11 cellular contexts compared by ENCODE assay signal in the genomic region with DNA sequence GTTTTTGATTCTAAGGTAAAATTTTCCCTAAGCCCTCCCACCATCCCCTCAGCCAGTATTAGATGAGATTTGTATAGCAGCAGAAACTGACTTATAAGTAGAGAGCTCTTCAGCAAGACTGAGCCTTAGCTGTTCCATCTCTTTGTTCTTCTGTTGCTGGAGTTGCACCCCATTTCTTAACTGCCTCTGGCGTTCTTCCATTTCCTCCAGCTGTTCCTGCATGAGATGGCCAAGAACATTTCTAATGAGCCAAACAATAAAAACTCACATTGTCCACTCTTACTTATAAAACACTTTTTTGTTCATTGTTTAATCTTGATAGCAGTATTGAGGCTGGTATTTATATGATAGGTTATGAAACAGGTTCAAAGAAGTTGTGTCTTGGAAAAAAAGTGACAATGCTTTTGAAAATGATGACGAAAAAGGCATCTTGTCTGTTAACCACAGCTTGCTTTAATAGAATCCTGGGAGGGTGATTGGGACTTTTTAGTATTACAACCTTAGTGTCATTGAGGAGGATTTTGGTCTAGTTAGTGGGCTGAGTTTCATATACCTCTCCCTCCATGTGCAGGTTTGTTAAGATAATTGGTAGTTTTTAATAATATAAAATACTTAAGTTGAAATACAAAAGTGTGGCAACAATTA. TPM values are rescaled to one million over a fixed set of nuclear protein-coding genes. Genes with fewer than 3 reads are reported as not detected.
DNase-seq lines count a peak whose midpoint lies in the region; ATAC-seq and TF ChIP-seq lines count a peak whose summit lies in the region.
"Had no signal": no experiment of that assay in that cellular context is flagged by ENCODE, and none has a peak within 500 bp of the region (broad histone marks: within the 10 kb centered on the region; RNA-seq: fewer than 3 reads in every experiment).

No MANE protein-coding gene starts in this region.

- H3K4me1 ChIP-seq in upper lobe of right lung = peaks cover 29% of the 10 kb centered on the region
- H3K4me1 ChIP-seq: BE2C had no signal

- intact Hi-C loops in upper lobe of right lung (cut with DNase I) = no loop called here

- peaks cover 87% of the 10 kb centered on the region for H3K36me3 Mint-ChIP-seq in activated T-cell treated with anti-CD3 and anti-CD28 coated beads, Interleukin-2, amount 50 U/mL, for 24 hours (ENCODE audit: low read depth)
- H3K36me3 Mint-ChIP-seq in effector memory CD8-positive, alpha-beta T cell (ENCODE audit: insufficient read depth) = peaks cover 57% of the 10 kb centered on the region
- H3K36me3 Mint-ChIP-seq in mesothelial cell of epicardium = peaks cover 28% of the 10 kb centered on the region

- peaks cover 67% of the 10 kb centered on the region for H3K36me3 ChIP-seq in upper lobe of right lung

- TF ChIP-seq CTCF in mesothelial cell of epicardium (IDR thresholded peaks at IDR 0.05; ENCODE audit: unreplicated experiment) (no peak), upper lobe of right lung (IDR thresholded peaks at IDR 0.05) (no peak)

- peak overlapping the region; percentile 82 for H3K27ac Mint-ChIP-seq in activated T-cell treated with anti-CD3 and anti-CD28 coated beads, Interleukin-2, amount 50 U/mL, for 24 hours
- H3K27ac Mint-ChIP-seq in effector memory CD8-positive, alpha-beta T cell = peak overlapping the region; percentile 68 to 78
- peak overlapping the region; percentile 55 for H3K27ac Mint-ChIP-seq in mesothelial cell of epicardium

- no peak overlapping the region for H3K4me3 Mint-ChIP-seq in activated T-cell treated with anti-CD3 and anti-CD28 coated beads, Interleukin-2, amount 50 U/mL, for 24 hours
- no peak overlapping the region for H3K4me3 Mint-ChIP-seq in effector memory CD8-positive, alpha-beta T cell
- no peak overlapping the region for H3K4me3 Mint-ChIP-seq in mesothelial cell of epicardium

- peaks cover 21% of the 10 kb centered on the region for H3K4me1 Mint-ChIP-seq in activated T-cell treated with anti-CD3 and anti-CD28 coated beads, Interleukin-2, amount 50 U/mL, for 24 hours (ENCODE audit: low read depth)
- no peaks in the 10 kb centered on the region for H3K4me1 Mint-ChIP-seq in effector memory CD8-positive, alpha-beta T cell (ENCODE audit: low read depth in 2 of 2)
- H3K4me1 Mint-ChIP-seq in mesothelial cell of epicardium = no peaks in the 10 kb centered on the region

- no peaks in the 10 kb centered on the region for H3K27me3 ChIP-seq in upper lobe of right lung
- H3K27me3 ChIP-seq: BE2C had no signal

- H3K9me3 Mint-ChIP-seq in activated T-cell treated with anti-CD3 and anti-CD28 coated beads, Interleukin-2, amount 50 U/mL, for 24 hours = no peaks in the 10 kb centered on the region
- H3K9me3 Mint-ChIP-seq in effector memory CD8-positive, alpha-beta T cell = no peaks in the 10 kb centered on the region
- no peaks in the 10 kb centered on the region for H3K9me3 Mint-ChIP-seq in mesothelial cell of epicardium

- H3K4me3 ChIP-seq in upper lobe of right lung = no peak overlapping the region
- H3K4me3 ChIP-seq: PC-9 had no signal

- H3K9me3 ChIP-seq in upper lobe of right lung = no peaks in the 10 kb centered on the region
- H3K9me3 ChIP-seq: BE2C had no signal

- H3K27me3 Mint-ChIP-seq in activated T-cell treated with anti-CD3 and anti-CD28 coated beads, Interleukin-2, amount 50 U/mL, for 24 hours = no peaks in the 10 kb centered on the region
- no peaks in the 10 kb centered on the region for H3K27me3 Mint-ChIP-seq in effector memory CD8-positive, alpha-beta T cell
- H3K27me3 Mint-ChIP-seq in mesothelial cell of epicardium (ENCODE audit: low read depth) = no peaks in the 10 kb centered on the region

- H3K27ac ChIP-seq in upper lobe of right lung = peak overlapping the region; percentile 43
- H3K27ac ChIP-seq: PC-9 had no signal

- no peak for ATAC-seq in effector memory CD8-positive, alpha-beta T cell (replicated peaks)
- ATAC-seq in upper lobe of right lung (no peak), HG02642 (IDR thresholded peaks at IDR 0.05; ENCODE audit: poor library complexity, unreplicated experiment) (no peak)

- no peak for DNase-seq in activated T-cell treated with anti-CD3 and anti-CD28 coated beads, Interleukin-2, amount 50 U/mL, for 24 hours
- no peak for DNase-seq in activated T-cell treated with anti-CD3 and anti-CD28 coated beads, Interleukin-2, amount 50 U/mL, for 1 hour
- no peak for DNase-seq in effector memory CD8-positive, alpha-beta T cell
- DNase-seq in mesothelial cell of epicardium (ENCODE audit: low spot score in 2 of 2, unreplicated experiment in 2 of 2) = no peak
- peak; percentile 5 for DNase-seq in upper lobe of right lung
- DNase-seq in T1000 (lab: John Stamatoyannopoulos, UW) = no peak
- DNase-seq in NCI-H1417 treated with DMSO at 0.1 percent for 48 hours (lab: John Stamatoyannopoulos, UW) = no peak
- DNase-seq: BE2C, KG1, PC-9 had no signal

RNA-seq across cellular contexts. Expression of gene SYNC, which starts 18.3 kb away (rescaled TPM):
- 3.9 to 4.5 TPM (median 4.0 TPM) in 3 replicates for total RNA-seq in mesothelial cell of epicardium
- 16.9 TPM for total RNA-seq in upper lobe of right lung

RNA-seq across cellular contexts. Expression of gene RBBP4, which starts 33.3 kb away (rescaled TPM):
- total RNA-seq in mesothelial cell of epicardium (387 to 395 TPM (median 388 TPM) in 3 replicates), upper lobe of right lung (156 TPM)

RNA-seq across cellular contexts. Expression of gene ZBTB8OS, which starts 33.9 kb away (rescaled TPM):
- 37.8 to 41.3 TPM (median 39.3 TPM) in 3 replicates for total RNA-seq in mesothelial cell of epicardium
- total RNA-seq in upper lobe of right lung = 47.8 TPM
